Comparison of ENCODE assay signal across 3 cellular contexts in genomic region chr16:2111009-2111353, GRCh38. TPM values are rescaled to one million over a fixed set of nuclear protein-coding genes. Genes with fewer than 3 reads are reported as not detected.
"Had no signal": no experiment of that assay in that cellular context is flagged by ENCODE, and none has a peak within 500 bp of the region (broad histone marks: within the 10 kb centered on the region; RNA-seq: fewer than 3 reads in every experiment).

No MANE protein-coding gene starts in this region.

RNA-seq across cellular contexts. Expression of gene RAB26, which starts 37.4 kb away (rescaled TPM):
- total RNA-seq: activated naive CD4-positive, alpha-beta T cell treated with anti-CD3 and anti-CD28 coated beads for 36 hours; ascending aorta; esophagus muscularis mucosa had no signal
